In the genomic region with DNA sequence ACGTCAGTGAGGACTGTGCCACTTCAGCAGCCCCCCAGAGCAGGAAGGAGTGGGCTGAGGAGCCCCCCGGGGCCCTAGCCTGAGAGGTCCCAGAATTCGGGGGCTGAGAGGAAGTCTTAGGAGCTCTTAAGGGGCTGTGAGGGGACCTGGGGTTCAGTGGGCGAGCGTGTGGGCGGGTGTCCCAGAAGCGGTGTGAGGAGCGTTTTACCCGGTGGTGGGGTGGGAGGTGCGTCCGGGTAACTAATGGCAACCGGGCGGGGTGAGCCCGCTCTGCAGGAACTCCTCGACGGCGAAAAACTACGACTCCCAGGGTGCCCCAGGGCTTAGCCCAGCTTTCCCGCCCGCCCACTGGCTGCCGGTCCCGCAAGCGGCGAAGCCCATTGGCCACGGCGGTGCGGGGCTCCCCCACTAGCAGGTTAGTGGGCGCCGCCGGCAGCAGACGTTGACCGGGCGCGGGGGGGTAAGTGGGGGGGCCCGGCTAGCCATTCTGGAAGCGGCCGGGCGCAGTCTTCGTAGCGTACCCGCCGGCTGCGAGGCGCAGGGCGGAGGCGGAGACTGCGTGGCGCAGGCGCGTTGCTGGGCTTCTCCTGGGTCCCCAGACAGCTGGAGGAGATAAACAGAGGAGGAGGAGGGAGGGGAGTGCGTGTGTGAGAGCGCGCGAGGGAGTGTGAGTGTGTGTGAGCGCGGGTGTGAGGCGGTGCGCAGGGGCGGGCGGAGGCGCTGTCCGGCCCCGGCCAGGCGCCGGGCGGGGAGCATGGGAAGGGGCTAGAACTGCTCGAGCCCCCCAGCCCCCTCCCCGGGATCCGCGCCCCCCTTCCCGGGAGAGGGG, we compare ENCODE assay signal across 8 cellular contexts. TPM values are rescaled to one million over a fixed set of nuclear protein-coding genes. Genes with fewer than 3 reads are reported as not detected.
DNase-seq lines count a peak whose midpoint lies in the region; ATAC-seq and TF ChIP-seq lines count a peak whose summit lies in the region.

A gene with protein sequence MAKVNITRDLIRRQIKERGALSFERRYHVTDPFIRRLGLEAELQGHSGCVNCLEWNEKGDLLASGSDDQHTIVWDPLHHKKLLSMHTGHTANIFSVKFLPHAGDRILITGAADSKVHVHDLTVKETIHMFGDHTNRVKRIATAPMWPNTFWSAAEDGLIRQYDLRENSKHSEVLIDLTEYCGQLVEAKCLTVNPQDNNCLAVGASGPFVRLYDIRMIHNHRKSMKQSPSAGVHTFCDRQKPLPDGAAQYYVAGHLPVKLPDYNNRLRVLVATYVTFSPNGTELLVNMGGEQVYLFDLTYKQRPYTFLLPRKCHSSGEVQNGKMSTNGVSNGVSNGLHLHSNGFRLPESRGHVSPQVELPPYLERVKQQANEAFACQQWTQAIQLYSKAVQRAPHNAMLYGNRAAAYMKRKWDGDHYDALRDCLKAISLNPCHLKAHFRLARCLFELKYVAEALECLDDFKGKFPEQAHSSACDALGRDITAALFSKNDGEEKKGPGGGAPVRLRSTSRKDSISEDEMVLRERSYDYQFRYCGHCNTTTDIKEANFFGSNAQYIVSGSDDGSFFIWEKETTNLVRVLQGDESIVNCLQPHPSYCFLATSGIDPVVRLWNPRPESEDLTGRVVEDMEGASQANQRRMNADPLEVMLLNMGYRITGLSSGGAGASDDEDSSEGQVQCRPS (plus strand): TSS at position 579 of the 829 bp plus-strand sequence. CDS start 26,423 bp downstream, outside the sequence.

- TF ChIP-seq CTCF in LNCaP clone FGC (IDR thresholded peaks at IDR 0.05; ENCODE audit: control insufficient read depth, extremely low read depth, insufficient read depth) (no peak), RWPE1 (conservative IDR thresholded peaks at IDR 0.05; ENCODE audit: low read depth) (no peak)

- H3K4me1 ChIP-seq in naive thymus-derived CD4-positive, alpha-beta T cell (ENCODE audit: control insufficient read depth in 2 of 2, insufficient read depth in 2 of 2, low read length in 2 of 2) = peaks cover 18 to 25% of the 10 kb centered on the region in 2 donors

- H3K27me3 ChIP-seq in naive thymus-derived CD4-positive, alpha-beta T cell (ENCODE audit: control insufficient read depth in 2 of 2, insufficient read depth in 2 of 2, low read length in 2 of 2) = no peaks in the 10 kb centered on the region

- peak within 1 kb of the TSS; percentile 58 for H3K4me3 ChIP-seq in LNCaP clone FGC (ENCODE audit: low read depth, low read length)
- peak within 1 kb of the TSS; percentile 78 for H3K4me3 ChIP-seq in naive thymus-derived CD4-positive, alpha-beta T cell (ENCODE audit: low read length)

- no peaks in the 10 kb centered on the region for H3K36me3 Mint-ChIP-seq in activated T-helper 17 cell treated with anti-CD3 and anti-CD28 coated beads, Interleukin-2, amount 50 U/mL, for 72 hours (ENCODE audit: low read depth)
- peaks cover 0 to 5% (median 2%) of the 10 kb centered on the region in 5 donors for H3K36me3 Mint-ChIP-seq in naive thymus-derived CD4-positive, alpha-beta T cell
- peaks cover 0 to 8% of the 10 kb centered on the region in 2 donors for H3K36me3 Mint-ChIP-seq in stimulated activated naive B cell treated with anti-CD40 and anti-IgM and Interleukin-4, amounts not matched to agents 10 μg/mL and 1 μg/mL and 100 μg/mL, for 72 hours

- peak within 1 kb of the TSS; percentile 75 for H3K27ac ChIP-seq in RWPE1
- peak within 1 kb of the TSS; percentile 78 for H3K27ac ChIP-seq in naive thymus-derived CD4-positive, alpha-beta T cell (ENCODE audit: low read depth, low read length)

- H3K4me3 Mint-ChIP-seq in activated T-helper 17 cell treated with anti-CD3 and anti-CD28 coated beads, Interleukin-2, amount 50 U/mL, for 72 hours = peak within 1 kb of the TSS; percentile 95
- peak within 1 kb of the TSS; percentile 95 to 100 (median 98) for H3K4me3 Mint-ChIP-seq in naive thymus-derived CD4-positive, alpha-beta T cell
- peak within 1 kb of the TSS; percentile 93 to 99 for H3K4me3 Mint-ChIP-seq in stimulated activated naive B cell treated with anti-CD40 and anti-IgM and Interleukin-4, amounts not matched to agents 10 μg/mL and 1 μg/mL and 100 μg/mL, for 72 hours

- no peaks in the 10 kb centered on the region for H3K9me3 ChIP-seq in naive thymus-derived CD4-positive, alpha-beta T cell (ENCODE audit: control insufficient read depth in 2 of 3, low read length in 3 of 3)

- H3K27me3 Mint-ChIP-seq in activated T-helper 17 cell treated with anti-CD3 and anti-CD28 coated beads, Interleukin-2, amount 50 U/mL, for 72 hours = no peaks in the 10 kb centered on the region
- peaks cover 0 to 3% (median 0%) of the 10 kb centered on the region in 5 donors for H3K27me3 Mint-ChIP-seq in naive thymus-derived CD4-positive, alpha-beta T cell
- no peaks in the 10 kb centered on the region for H3K27me3 Mint-ChIP-seq in stimulated activated naive B cell treated with anti-CD40 and anti-IgM and Interleukin-4, amounts not matched to agents 10 μg/mL and 1 μg/mL and 100 μg/mL, for 72 hours

- no peaks in the 10 kb centered on the region for H3K9me3 Mint-ChIP-seq in activated T-helper 17 cell treated with anti-CD3 and anti-CD28 coated beads, Interleukin-2, amount 50 U/mL, for 72 hours
- peaks cover 0 to 5% (median 0%) of the 10 kb centered on the region in 11 donors for H3K9me3 Mint-ChIP-seq in naive thymus-derived CD4-positive, alpha-beta T cell
- no peaks in the 10 kb centered on the region for H3K9me3 Mint-ChIP-seq in stimulated activated naive B cell treated with anti-CD40 and anti-IgM and Interleukin-4, amounts not matched to agents 10 μg/mL and 1 μg/mL and 100 μg/mL, for 72 hours

- POLR2A ChIA-PET in RWPE1 (lab: Yijun Ruan, JAX; ENCODE audit: low non-redundant PET) = interaction anchor here (0.5 to 0.6 kb wide), 2 partner anchors 79 to 223 kb away, joined by 5 to 6 read pairs; a partner anchor contains a TSS
- POLR2A ChIA-PET in naive thymus-derived CD4-positive, alpha-beta T cell (lab: Charles Lee) = interaction anchor here (0.6 to 2.0 kb wide), 6 partner anchors 8 to 596 kb away, joined by 3 to 7 read pairs (median 4); a partner anchor contains a TSS

- H3K4me1 Mint-ChIP-seq in activated T-helper 17 cell treated with anti-CD3 and anti-CD28 coated beads, Interleukin-2, amount 50 U/mL, for 72 hours = peaks cover 10% of the 10 kb centered on the region
- peaks cover 25 to 39% (median 35%) of the 10 kb centered on the region in 7 donors for H3K4me1 Mint-ChIP-seq in naive thymus-derived CD4-positive, alpha-beta T cell
- H3K4me1 Mint-ChIP-seq in stimulated activated naive B cell treated with anti-CD40 and anti-IgM and Interleukin-4, amounts not matched to agents 10 μg/mL and 1 μg/mL and 100 μg/mL, for 72 hours = peaks cover 24 to 36% of the 10 kb centered on the region in 2 donors

- no peaks in the 10 kb centered on the region for H3K36me3 ChIP-seq in naive thymus-derived CD4-positive, alpha-beta T cell (ENCODE audit: control insufficient read depth in 2 of 3, insufficient read depth in 3 of 3, low read length in 3 of 3)

- peak within 1 kb of the TSS; percentile 95 for H3K27ac Mint-ChIP-seq in activated T-helper 17 cell treated with anti-CD3 and anti-CD28 coated beads, Interleukin-2, amount 50 U/mL, for 72 hours
- peak within 1 kb of the TSS; percentile 83 to 97 (median 96) for H3K27ac Mint-ChIP-seq in naive thymus-derived CD4-positive, alpha-beta T cell
- H3K27ac Mint-ChIP-seq in stimulated activated naive B cell treated with anti-CD40 and anti-IgM and Interleukin-4, amounts not matched to agents 10 μg/mL and 1 μg/mL and 100 μg/mL, for 72 hours = peak within 1 kb of the TSS; percentile 97

- intact Hi-C loops in naive thymus-derived CD4-positive, alpha-beta T cell (cut with micrococcal nuclease) = loop anchor here (1.0 to 10.0 kb wide), 13 partner anchors 24 to 601 kb away; a partner anchor contains a TSS

- CTCF ChIA-PET in RWPE1 (lab: Yijun Ruan, JAX) = interaction anchor here (0.6 to 0.8 kb wide), 5 partner anchors 9 to 189 kb away, joined by 3 read pairs; no protein-coding TSS in a partner anchor
- CTCF ChIA-PET in naive thymus-derived CD4-positive, alpha-beta T cell (lab: Charles Lee) = interaction anchor here (0.6 to 1.5 kb wide), 3 partner anchors 96 to 132 kb away, joined by 3 to 6 read pairs (median 3); no protein-coding TSS in a partner anchor

- peak; percentile 98 for DNase-seq in Daoy (ENCODE audit: low read depth)
- DNase-seq in GOT3 (lab: John Stamatoyannopoulos, UW) = peak; percentile 96
- DNase-seq in LNCaP clone FGC (ENCODE audit: low read depth) = peak; percentile 79
- DNase-seq in RWPE1 (ENCODE audit: low spot score) = peak; percentile 96
- DNase-seq in fibroblast of gingiva (ENCODE audit: low read depth) = peak; percentile 97
- peak; percentile 91 to 98 (median 97) for DNase-seq in naive thymus-derived CD4-positive, alpha-beta T cell
- peak; percentile 98 for DNase-seq in stimulated activated naive B cell treated with anti-CD40 and anti-IgM and Interleukin-4, amounts not matched to agents 10 μg/mL and 1 μg/mL and 100 μg/mL, for 72 hours

- peak; percentile 93 for ATAC-seq in activated T-helper 17 cell treated with anti-CD3 and anti-CD28 coated beads, Interleukin-2, amount 50 U/mL, for 72 hours (replicated peaks)
- ATAC-seq in naive thymus-derived CD4-positive, alpha-beta T cell = peak; percentile 96
- ATAC-seq in stimulated activated naive B cell treated with anti-CD40 and anti-IgM and Interleukin-4, amounts not matched to agents 10 μg/mL and 1 μg/mL and 100 μg/mL, for 72 hours (replicated peaks) = peak; percentile 93 to 94

RNA-seq across cellular contexts. Expression of the gene that starts here (rescaled TPM):
- 10.3 and 14.1 TPM in 2 replicates for total RNA-seq in Daoy (2014; rRNA removed; shearing (Covaris generic))
- 10 to 100 TPM; 20.4 to 29.7 TPM for total RNA-seq in activated T-helper 17 cell treated with anti-CD3 and anti-CD28 coated beads, Interleukin-2, amount 50 U/mL, for 72 hours
- 10 to 100 TPM; 33.2 to 59.0 (median 46.3) TPM for total RNA-seq in naive thymus-derived CD4-positive, alpha-beta T cell
- 1 to 10 TPM; 5.8 to 8.5 TPM for polyA plus RNA-seq in naive thymus-derived CD4-positive, alpha-beta T cell

Comparison
In these comparisons a context has a peak if more than half of its experiments do, and no peak if none do; other contexts are left out.
1. Peak in every context shown above with its lines: DNase-seq, ATAC-seq, H3K4me3 ChIP-seq and H3K27ac ChIP-seq.